1 cellular context compared by ENCODE assay signal in genomic region chr12:42215759-42216158, GRCh38.
A peak's percentile ranks its signal among the peaks of the same experiment; 100 is the strongest.
TF ChIP-seq lines count a peak whose summit lies in the region.

No MANE protein-coding gene starts in this region.

TF ChIP-seq in HEK293, 187 proteins besides CTCF, POLR2A, EP300 and RAD21 (continued from another document):
- TF ChIP-seq, protein P1, sequence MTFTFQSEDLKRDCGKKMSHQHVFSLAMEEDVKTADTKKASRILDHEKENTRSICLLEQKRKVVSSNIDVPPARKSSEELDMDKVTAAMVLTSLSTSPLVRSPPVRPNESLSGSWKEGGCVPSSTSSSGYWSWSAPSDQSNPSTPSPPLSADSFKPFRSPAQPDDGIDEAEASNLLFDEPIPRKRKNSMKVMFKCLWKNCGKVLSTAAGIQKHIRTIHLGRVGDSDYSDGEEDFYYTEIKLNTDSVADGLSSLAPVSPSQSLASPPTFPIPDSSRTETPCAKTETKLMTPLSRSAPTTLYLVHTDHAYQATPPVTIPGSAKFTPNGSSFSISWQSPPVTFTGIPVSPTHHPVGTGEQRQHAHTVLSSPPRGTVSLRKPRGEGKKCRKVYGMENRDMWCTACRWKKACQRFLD (tag by site-specific recombination; IDR thresholded peaks at IDR 0.05) = peak; percentile 14; the same call in 1 of the 2 replicates
- TF ChIP-seq RBAK (tag by site-specific recombination; IDR thresholded peaks at IDR 0.05) (peak; percentile 70; the same call in 1 of the 2 replicates), KLF7 (tag by site-specific recombination; IDR thresholded peaks at IDR 0.05; ENCODE audit: borderline replicate concordance) (peak; percentile 73; the same call in 1 of the 2 replicates), ZFP37 (tag by site-specific recombination; IDR thresholded peaks at IDR 0.05) (peak; percentile 96), ZNF585B (tag by site-specific recombination; IDR thresholded peaks at IDR 0.05) (peak; percentile 29; the same call in 1 of the 2 replicates), ZNF266 (tag by site-specific recombination; IDR thresholded peaks at IDR 0.05; ENCODE audit: low read depth) (peak; percentile 91), ZNF121 (tag by site-specific recombination; IDR thresholded peaks at IDR 0.05) (peak; percentile 75; the same call in 1 of the 2 replicates), ZEB2 (tag by site-specific recombination; IDR thresholded peaks at IDR 0.05) (0 out of 2 replicates have a peak, but pooled peaks have one; percentile 34), ZNF354C (tag by site-specific recombination; IDR thresholded peaks at IDR 0.05; ENCODE audit: borderline replicate concordance, low read depth) (peak; percentile 87; the same call in 1 of the 2 replicates), ZNF654 (tag by site-specific recombination; IDR thresholded peaks at IDR 0.05; ENCODE audit: low read depth) (peak; percentile 64), ZNF19 (tag by site-specific recombination; IDR thresholded peaks at IDR 0.05; ENCODE audit: low read depth) (peak; percentile 97), ZNF530 (tag by site-specific recombination; IDR thresholded peaks at IDR 0.05; ENCODE audit: low read depth) (peak; percentile 83), PRDM4 (tag by site-specific recombination; IDR thresholded peaks at IDR 0.05) (peak; percentile 25; the same call in 1 of the 2 replicates), ZNF221 (tag by site-specific recombination; IDR thresholded peaks at IDR 0.05; ENCODE audit: borderline replicate concordance) (peak; percentile 64; the same call in 1 of the 2 replicates), ZBTB21 (tag by site-specific recombination; IDR thresholded peaks at IDR 0.05) (peak; percentile 63; the same call in 1 of the 2 replicates), ZNF555 (tag by site-specific recombination; conservative IDR thresholded peaks at IDR 0.05) (peak; percentile 100), ZNF623 (tag by site-specific recombination; IDR thresholded peaks at IDR 0.05) (peak; percentile 87), ZNF366 (tag by site-specific recombination; conservative IDR thresholded peaks at IDR 0.05) (peak; percentile 49), ZNF548 (tag by site-specific recombination; IDR thresholded peaks at IDR 0.05) (peak; percentile 41; the same call in 1 of the 2 replicates), BCL11A (tag by site-specific recombination; IDR thresholded peaks at IDR 0.05; ENCODE audit: low read depth) (peak; percentile 61; the same call in 1 of the 2 replicates), ZNF426 (tag by site-specific recombination; IDR thresholded peaks at IDR 0.05) (peak; percentile 100), ZNF394 (tag by site-specific recombination; IDR thresholded peaks at IDR 0.05; ENCODE audit: borderline replicate concordance) (peak; percentile 99), ZNF629 (tag by site-specific recombination; IDR thresholded peaks at IDR 0.05) (peak; percentile 74), ZNF501 (tag by site-specific recombination; IDR thresholded peaks at IDR 0.05) (peak; percentile 87), ZNF292 (tag by site-specific recombination; IDR thresholded peaks at IDR 0.05; ENCODE audit: borderline replicate concordance, low read depth) (peak; percentile 92), ZNF529 (tag by site-specific recombination; IDR thresholded peaks at IDR 0.05; ENCODE audit: insufficient replicate concordance) (peak; percentile 85), ZNF558 (tag by site-specific recombination; IDR thresholded peaks at IDR 0.05) (peak; percentile 88), ZNF24 (tag by site-specific recombination; IDR thresholded peaks at IDR 0.05) (peak; percentile 72; the same call in 1 of the 2 replicates), ZBTB11 (tag by site-specific recombination; conservative IDR thresholded peaks at IDR 0.05; ENCODE audit: low read depth) (peak; percentile 91), ZXDB (tag by site-specific recombination; IDR thresholded peaks at IDR 0.05) (peak; percentile 93), ZNF791 (tag by site-specific recombination; IDR thresholded peaks at IDR 0.05) (peak; percentile 83), ZNF433 (tag by site-specific recombination; IDR thresholded peaks at IDR 0.05; ENCODE audit: low read depth) (peak; percentile 96), AEBP2 (tag by site-specific recombination; IDR thresholded peaks at IDR 0.05; ENCODE audit: borderline replicate concordance) (peak; percentile 90; the same call in 1 of the 2 replicates), ZNF202 (tag by site-specific recombination; IDR thresholded peaks at IDR 0.05; ENCODE audit: borderline replicate concordance) (peak; percentile 94), ZBTB8A (tag by site-specific recombination; IDR thresholded peaks at IDR 0.05) (peak; percentile 91), ZFP3 (tag by site-specific recombination; IDR thresholded peaks at IDR 0.05; ENCODE audit: low read depth) (peak; percentile 56; the same call in 1 of the 2 replicates), ZNF140 (tag by site-specific recombination; IDR thresholded peaks at IDR 0.05) (peak; percentile 99), ZNF18 (tag by site-specific recombination; IDR thresholded peaks at IDR 0.05) (peak; percentile 43; the same call in 1 of the 2 replicates), GLI2 (tag by site-specific recombination; IDR thresholded peaks at IDR 0.05; ENCODE audit: borderline replicate concordance, low read depth) (peak; percentile 76; the same call in 1 of the 2 replicates), ZNF138 (tag by site-specific recombination; IDR thresholded peaks at IDR 0.05; ENCODE audit: borderline replicate concordance) (peak; percentile 99), SP3 (tag by site-specific recombination; IDR thresholded peaks at IDR 0.05) (peak; percentile 39; the same call in 1 of the 2 replicates), GFI1B (tag by site-specific recombination; IDR thresholded peaks at IDR 0.05) (peak; percentile 48; the same call in 1 of the 2 replicates), MYNN (tag by site-specific recombination; IDR thresholded peaks at IDR 0.05; ENCODE audit: borderline replicate concordance) (peak; percentile 47; the same call in 1 of the 2 replicates), ZNF664 (tag by site-specific recombination; IDR thresholded peaks at IDR 0.05) (peak; percentile 72; the same call in 1 of the 2 replicates), OVOL3 (tag by site-specific recombination; IDR thresholded peaks at IDR 0.05) (peak; percentile 81)
- TF ChIP-seq, protein P2, sequence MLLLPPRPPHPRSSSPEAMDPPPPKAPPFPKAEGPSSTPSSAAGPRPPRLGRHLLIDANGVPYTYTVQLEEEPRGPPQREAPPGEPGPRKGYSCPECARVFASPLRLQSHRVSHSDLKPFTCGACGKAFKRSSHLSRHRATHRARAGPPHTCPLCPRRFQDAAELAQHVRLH (tag by site-specific recombination; IDR thresholded peaks at IDR 0.05) = peak; percentile 70; the same call in 1 of the 2 replicates
- TF ChIP-seq, protein P3, sequence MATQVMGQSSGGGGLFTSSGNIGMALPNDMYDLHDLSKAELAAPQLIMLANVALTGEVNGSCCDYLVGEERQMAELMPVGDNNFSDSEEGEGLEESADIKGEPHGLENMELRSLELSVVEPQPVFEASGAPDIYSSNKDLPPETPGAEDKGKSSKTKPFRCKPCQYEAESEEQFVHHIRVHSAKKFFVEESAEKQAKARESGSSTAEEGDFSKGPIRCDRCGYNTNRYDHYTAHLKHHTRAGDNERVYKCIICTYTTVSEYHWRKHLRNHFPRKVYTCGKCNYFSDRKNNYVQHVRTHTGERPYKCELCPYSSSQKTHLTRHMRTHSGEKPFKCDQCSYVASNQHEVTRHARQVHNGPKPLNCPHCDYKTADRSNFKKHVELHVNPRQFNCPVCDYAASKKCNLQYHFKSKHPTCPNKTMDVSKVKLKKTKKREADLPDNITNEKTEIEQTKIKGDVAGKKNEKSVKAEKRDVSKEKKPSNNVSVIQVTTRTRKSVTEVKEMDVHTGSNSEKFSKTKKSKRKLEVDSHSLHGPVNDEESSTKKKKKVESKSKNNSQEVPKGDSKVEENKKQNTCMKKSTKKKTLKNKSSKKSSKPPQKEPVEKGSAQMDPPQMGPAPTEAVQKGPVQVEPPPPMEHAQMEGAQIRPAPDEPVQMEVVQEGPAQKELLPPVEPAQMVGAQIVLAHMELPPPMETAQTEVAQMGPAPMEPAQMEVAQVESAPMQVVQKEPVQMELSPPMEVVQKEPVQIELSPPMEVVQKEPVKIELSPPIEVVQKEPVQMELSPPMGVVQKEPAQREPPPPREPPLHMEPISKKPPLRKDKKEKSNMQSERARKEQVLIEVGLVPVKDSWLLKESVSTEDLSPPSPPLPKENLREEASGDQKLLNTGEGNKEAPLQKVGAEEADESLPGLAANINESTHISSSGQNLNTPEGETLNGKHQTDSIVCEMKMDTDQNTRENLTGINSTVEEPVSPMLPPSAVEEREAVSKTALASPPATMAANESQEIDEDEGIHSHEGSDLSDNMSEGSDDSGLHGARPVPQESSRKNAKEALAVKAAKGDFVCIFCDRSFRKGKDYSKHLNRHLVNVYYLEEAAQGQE (tag by site-specific recombination; IDR thresholded peaks at IDR 0.05) = peak; percentile 87
